Comparison of ENCODE assay signal across 8 cellular contexts in genomic region chr9:109320338-109320733, GRCh38. TPM values are rescaled to one million over a fixed set of nuclear protein-coding genes. Genes with fewer than 3 reads are reported as not detected.
DNase-seq lines count a peak whose midpoint lies in the region; ATAC-seq and TF ChIP-seq lines count a peak whose summit lies in the region.

No MANE protein-coding gene starts in this region.

- no peak for TF ChIP-seq CTCF in OCI-LY3 (IDR thresholded peaks at IDR 0.05; ENCODE audit: low read depth, low read length)

- peaks cover 42% of the 10 kb centered on the region for H3K79me2 ChIP-seq in OCI-LY3 (ENCODE audit: low read length)

- H3K4me3 ChIP-seq in OCI-LY3 (ENCODE audit: low read length), result peak overlapping the region; percentile 96

- H3K27ac ChIP-seq in OCI-LY3 (ENCODE audit: low read length), result no peak overlapping the region

- H2AFZ ChIP-seq in OCI-LY3 (ENCODE audit: low read depth, low read length), result no peak overlapping the region

- 0 out of 2 replicates have a peak, but pooled peaks cover 3% of the 10 kb centered on the region for H3K27me3 ChIP-seq in OCI-LY3 (ENCODE audit: low read depth, low read length)

- no peak overlapping the region for H3K4me2 ChIP-seq in OCI-LY3 (ENCODE audit: low read length)

- peaks cover 27% of the 10 kb centered on the region for H4K20me1 ChIP-seq in OCI-LY3 (ENCODE audit: insufficient read depth, low read length)

- ATAC-seq in HG02571 (IDR thresholded peaks at IDR 0.05; ENCODE audit: unreplicated experiment), result peak; percentile 23
- peak; percentile 15 for ATAC-seq in left colon

- intact Hi-C loops in left colon (cut with DNase I, micrococcal nuclease), result loop anchor here in 1 of 2 donors (5.0 kb wide), 1 partner anchor 78 kb away; no protein-coding TSS in a partner anchor

- no peak overlapping the region for H3K9ac ChIP-seq in OCI-LY3 (ENCODE audit: low read length)

- DNase-seq in activated CD8-positive, alpha-beta memory T cell treated with anti-CD3 and anti-CD28 coated beads, Interleukin-2, amount 50 U/mL, for 48 hours, result peak; percentile 53
- DNase-seq in activated CD8-positive, alpha-beta memory T cell treated with anti-CD3 and anti-CD28 coated beads for 24 hours, result no peak
- DNase-seq in left colon (peak in 1 of 2 donors; percentile 55), NCI-H446 treated with DMSO at 0.1 percent for 48 hours (lab: John Stamatoyannopoulos, UW) (no peak), DMS153 (lab: John Stamatoyannopoulos, UW) (no peak), mucosa of gallbladder (ENCODE audit: low spot score) (no peak)

- no peaks in the 10 kb centered on the region for H3K36me3 ChIP-seq in OCI-LY3 (replicated peaks; ENCODE audit: low read depth, low read length)

- H3K4me1 ChIP-seq in OCI-LY3 (ENCODE audit: low read length), result peaks cover 24% of the 10 kb centered on the region

- H3K9me3 ChIP-seq in OCI-LY3 (ENCODE audit: insufficient read depth, low read length), result no peaks in the 10 kb centered on the region

RNA-seq across cellular contexts. Expression of gene EPB41L4B, which starts 0.5 kb away (rescaled TPM):
- 100 to 1,000 TPM; 147 to 150 TPM for total RNA-seq in left colon
- 31.1 TPM for total RNA-seq in mucosa of gallbladder
